Comparison of ENCODE assay signal across 1 cellular context in the genomic region with DNA sequence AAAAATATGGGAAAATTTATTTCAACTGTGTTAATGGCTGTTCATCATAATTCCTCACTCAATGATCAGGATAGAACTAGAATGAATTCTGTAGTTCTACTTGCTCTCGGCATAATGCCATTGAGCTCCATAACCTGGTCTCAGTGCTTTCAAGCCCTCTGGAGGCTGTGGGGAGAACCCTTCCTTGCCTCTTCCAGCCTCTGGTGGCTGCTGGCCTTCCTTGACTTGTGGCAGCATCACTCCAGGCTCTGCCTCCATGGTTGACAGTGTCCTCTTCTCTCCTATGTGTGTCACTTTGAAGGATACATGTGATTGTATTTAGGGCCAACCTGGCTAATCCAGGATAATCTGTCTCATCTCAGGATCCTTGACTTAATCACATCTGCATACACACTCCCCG.
TF ChIP-seq lines count a peak whose summit lies in the region.

No MANE protein-coding gene starts in this region.

TF ChIP-seq in H1, 55 proteins besides CTCF, POLR2A, EP300 and RAD21:
- TF ChIP-seq BCL11A (IDR thresholded peaks at IDR 0.05; ENCODE audit: low read depth in 2 of 2, low read length in 2 of 2) (no peak), CHD1 (IDR thresholded peaks at IDR 0.05; ENCODE audit: low read depth, low read length) (no peak), POLR2AphosphoS5 (IDR thresholded peaks at IDR 0.05; ENCODE audit: low read depth, low read length) (no peak), CBX5 (IDR thresholded peaks at IDR 0.05; ENCODE audit: low read depth, low read length) (no peak), SP4 (IDR thresholded peaks at IDR 0.05; ENCODE audit: low read length) (no peak), TBP (IDR thresholded peaks at IDR 0.05; ENCODE audit: low read depth, low read length) (no peak), CEBPB (IDR thresholded peaks at IDR 0.05; ENCODE audit: low read depth, low read length) (no peak), RXRA (IDR thresholded peaks at IDR 0.05; ENCODE audit: insufficient read depth, low read depth, low read length) (no peak), CTBP2 (IDR thresholded peaks at IDR 0.05; ENCODE audit: borderline replicate concordance, insufficient read depth, insufficient read length, low read length) (no peak), JUN (IDR thresholded peaks at IDR 0.05; ENCODE audit: low read depth, low read length) (no peak), SIRT6 (IDR thresholded peaks at IDR 0.05; ENCODE audit: low read length) (no peak), CBX8 (IDR thresholded peaks at IDR 0.05; ENCODE audit: borderline replicate concordance, low read depth, low read length) (no peak), GABPA (IDR thresholded peaks at IDR 0.05; ENCODE audit: borderline replicate concordance, insufficient read depth, low read length) (no peak), NRF1 (IDR thresholded peaks at IDR 0.05; ENCODE audit: low read depth, low read length) (no peak), KDM4A (IDR thresholded peaks at IDR 0.05; ENCODE audit: low read depth, low read length, severe bottlenecking) (no peak)
- TF ChIP-seq, protein P1, sequence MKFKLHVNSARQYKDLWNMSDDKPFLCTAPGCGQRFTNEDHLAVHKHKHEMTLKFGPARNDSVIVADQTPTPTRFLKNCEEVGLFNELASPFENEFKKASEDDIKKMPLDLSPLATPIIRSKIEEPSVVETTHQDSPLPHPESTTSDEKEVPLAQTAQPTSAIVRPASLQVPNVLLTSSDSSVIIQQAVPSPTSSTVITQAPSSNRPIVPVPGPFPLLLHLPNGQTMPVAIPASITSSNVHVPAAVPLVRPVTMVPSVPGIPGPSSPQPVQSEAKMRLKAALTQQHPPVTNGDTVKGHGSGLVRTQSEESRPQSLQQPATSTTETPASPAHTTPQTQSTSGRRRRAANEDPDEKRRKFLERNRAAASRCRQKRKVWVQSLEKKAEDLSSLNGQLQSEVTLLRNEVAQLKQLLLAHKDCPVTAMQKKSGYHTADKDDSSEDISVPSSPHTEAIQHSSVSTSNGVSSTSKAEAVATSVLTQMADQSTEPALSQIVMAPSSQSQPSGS (IDR thresholded peaks at IDR 0.05; ENCODE audit: low read length) = no peak
